8 cellular contexts compared by ENCODE assay signal in genomic region chr17:38800237-38800760, GRCh38. TPM values are rescaled to one million over a fixed set of nuclear protein-coding genes. Genes with fewer than 3 reads are reported as not detected.
DNase-seq lines count a peak whose midpoint lies in the region; ATAC-seq and TF ChIP-seq lines count a peak whose summit lies in the region.

No MANE protein-coding gene starts in this region.

- no peaks in the 10 kb centered on the region for H3K9me3 ChIP-seq in muscle layer of duodenum (ENCODE audit: control insufficient read depth in 1 of 2, low read length in 2 of 2)

- TF ChIP-seq CTCF in AG09309 (IDR thresholded peaks at IDR 0.05; ENCODE audit: control insufficient read depth, insufficient read depth, low read depth, low read length, missing control alignments) = no peak

- peak overlapping the region; percentile 84 to 98 (median 87) for H3K27ac Mint-ChIP-seq in IgD-negative memory B cell
- peak overlapping the region; percentile 61 for H3K27ac Mint-ChIP-seq in central memory CD8-positive, alpha-beta T cell (ENCODE audit: low read depth)

- no peaks in the 10 kb centered on the region for H3K27me3 ChIP-seq in muscle layer of duodenum (ENCODE audit: low read depth, low read length)

- H3K9me3 Mint-ChIP-seq in IgD-negative memory B cell = no peaks in the 10 kb centered on the region
- no peaks in the 10 kb centered on the region for H3K9me3 Mint-ChIP-seq in central memory CD8-positive, alpha-beta T cell

- H3K36me3 ChIP-seq in muscle layer of duodenum (ENCODE audit: control insufficient read depth in 1 of 2, insufficient read depth in 2 of 2, low read length in 2 of 2) = peaks cover 25 to 34% of the 10 kb centered on the region in 2 donors

- H3K4me1 Mint-ChIP-seq in IgD-negative memory B cell = peaks cover 15 to 31% (median 30%) of the 10 kb centered on the region in 3 donors
- peaks cover 36% of the 10 kb centered on the region for H3K4me1 Mint-ChIP-seq in central memory CD8-positive, alpha-beta T cell

- peak overlapping the region; percentile 83 to 92 (median 92) for H3K4me3 Mint-ChIP-seq in IgD-negative memory B cell
- peak overlapping the region; percentile 93 for H3K4me3 Mint-ChIP-seq in central memory CD8-positive, alpha-beta T cell

- peaks cover 18 to 27% of the 10 kb centered on the region in 2 donors for H3K4me1 ChIP-seq in muscle layer of duodenum (ENCODE audit: control insufficient read depth in 1 of 2, insufficient read depth in 2 of 2, low read length in 2 of 2)

- H3K36me3 Mint-ChIP-seq in IgD-negative memory B cell = peaks cover 5% of the 10 kb centered on the region
- H3K36me3 Mint-ChIP-seq in central memory CD8-positive, alpha-beta T cell (ENCODE audit: insufficient read depth) = peaks cover 50% of the 10 kb centered on the region

- peak overlapping the region; percentile 50 for H3K4me3 ChIP-seq in AG09309 (ENCODE audit: control insufficient read depth, low read depth, low read length)
- peak overlapping the region; percentile 62 to 97 for H3K4me3 ChIP-seq in muscle layer of duodenum (ENCODE audit: low read depth in 1 of 2, low read length in 2 of 2)

- ATAC-seq in central memory CD8-positive, alpha-beta T cell (replicated peaks; ENCODE audit: extremely low read depth, poor library complexity, severe bottlenecking) = no peak

- DNase-seq in AG09309 (ENCODE audit: low read depth) = no peak
- no peak for DNase-seq in central memory CD8-positive, alpha-beta T cell (ENCODE audit: low spot score in 2 of 2)
- DNase-seq in NCI-H1048 (lab: John Stamatoyannopoulos, UW) = no peak
- DNase-seq in HT-29 (ENCODE audit: low spot score) = no peak
- no peak for DNase-seq in NCI-H226
- DNase-seq in activated CD4-positive, alpha-beta T cell treated with anti-CD3 and anti-CD28 coated beads for 48 hours = no peak

- H3K27ac ChIP-seq in muscle layer of duodenum (ENCODE audit: low read length) = peak overlapping the region; percentile 53

- no peaks in the 10 kb centered on the region for H3K27me3 Mint-ChIP-seq in IgD-negative memory B cell
- no peaks in the 10 kb centered on the region for H3K27me3 Mint-ChIP-seq in central memory CD8-positive, alpha-beta T cell

RNA-seq across cellular contexts. Expression of gene PIP4K2B, which starts 0.9 kb away (rescaled TPM):
- 11.5 TPM for polyA plus RNA-seq in IgD-negative memory B cell
- 39.6 and 62.1 TPM in 2 replicates for total RNA-seq in HT-29 (2014; rRNA removed; shearing (Covaris generic))

RNA-seq across cellular contexts. Expression of gene CWC25, which starts 24.8 kb away (rescaled TPM):
- 17.1 TPM for polyA plus RNA-seq in IgD-negative memory B cell
- total RNA-seq in HT-29 (2014; rRNA removed; shearing (Covaris generic)) = 28.7 and 33.9 TPM in 2 replicates

RNA-seq across cellular contexts. Expression of gene PSMB3, which starts 47.8 kb away (rescaled TPM):
- polyA plus RNA-seq in IgD-negative memory B cell = 426 TPM
- 828 and 837 TPM in 2 replicates for total RNA-seq in HT-29 (2014; rRNA removed; shearing (Covaris generic))

RNA-seq across cellular contexts. Expression of gene PCGF2, which starts 52.2 kb away (rescaled TPM):
- polyA plus RNA-seq in IgD-negative memory B cell = not detected
- total RNA-seq in HT-29 (2014; rRNA removed; shearing (Covaris generic)) = 8.7 and 18.9 TPM in 2 replicates

RNA-seq across cellular contexts. Expression of gene RPL23, which starts 53.2 kb away (rescaled TPM):
- 1,385 TPM for polyA plus RNA-seq in IgD-negative memory B cell
- total RNA-seq in HT-29 (2014; rRNA removed; shearing (Covaris generic)) = 2,011 and 2,221 TPM in 2 replicates
